In genomic region chr2:44086639-44087036, GRCh38 we compare ENCODE assay signal across 9 cellular contexts.
DNase-seq lines count a peak whose midpoint lies in the region; ATAC-seq, FAIRE-seq and TF ChIP-seq lines count a peak whose summit lies in the region.
"Had no signal": no experiment of that assay in that cellular context is flagged by ENCODE, and none has a peak within 500 bp of the region (broad histone marks: within the 10 kb centered on the region; RNA-seq: fewer than 3 reads in every experiment).

No MANE protein-coding gene starts in this region.

- peak overlapping the region; percentile 56 for H3K4me2 ChIP-seq in HCT116 (ENCODE audit: low read length)
- H3K4me2 ChIP-seq in K562 (ENCODE audit: insufficient read depth, low read length) = peak overlapping the region; percentile 82; the same call in 1 of the 2 replicates

- no peaks in the 10 kb centered on the region for H3K9me3 ChIP-seq in HCT116 (ENCODE audit: control insufficient read depth in 1 of 2, insufficient read depth in 1 of 2, low read depth in 1 of 2, low read length in 2 of 2)
- no peaks in the 10 kb centered on the region for H3K9me3 ChIP-seq in K562 (replicated peaks; ENCODE audit: control insufficient read depth, insufficient read depth, low read depth, low read length)
- H3K9me3 ChIP-seq in kidney (ENCODE audit: control insufficient read depth in 1 of 2, low read length in 2 of 2) = no peaks in the 10 kb centered on the region
- no peaks in the 10 kb centered on the region for H3K9me3 ChIP-seq in subcutaneous abdominal adipose tissue (ENCODE audit: control insufficient read depth in 5 of 5, low read length in 5 of 5)
- H3K9me3 ChIP-seq: pancreas had no signal

- no peaks in the 10 kb centered on the region for H3K9me2 ChIP-seq in HCT116 (ENCODE audit: insufficient read depth)

- ATAC-seq in HCT116 (no peak), K562 (no peak), GM18868 (IDR thresholded peaks at IDR 0.05; ENCODE audit: unreplicated experiment) (no peak), HG03045 (IDR thresholded peaks at IDR 0.05; ENCODE audit: unreplicated experiment) (no peak)

- CTCF ChIA-PET in HCT116 (lab: Charles Lee) (interaction anchor here (0.5 to 1.1 kb wide), 4 partner anchors 10 to 586 kb away, joined by 3 to 4 read pairs (median 3); no protein-coding TSS in a partner anchor), K562 (lab: Yijun Ruan, JAX; ENCODE audit: low intra/inter-chr PET ratio) (interaction anchor here (0.7 to 1.5 kb wide), 4 partner anchors 149 to 448 kb away, joined by 3 to 13 read pairs (median 4); no protein-coding TSS in a partner anchor)

- BruUV-seq in HCT116 (replicated peaks; lab: Mats Ljungman, UMichigan) (no TSS peak), K562 (replicated peaks; lab: Mats Ljungman, UMichigan) (no TSS peak)

- H3K27ac ChIP-seq in HCT116 (ENCODE audit: low read depth, low read length) (no peak overlapping the region), K562 (ENCODE audit: extremely low read depth, low read depth, low read length) (no peak overlapping the region), kidney (ENCODE audit: low read depth in 2 of 2, low read length in 2 of 2) (peak overlapping the region; percentile 68 to 76), subcutaneous abdominal adipose tissue (ENCODE audit: low read depth, low read length) (peak overlapping the region; percentile 91)

- no peak for FAIRE-seq in K562 (lab: Jason Lieb, UNC)
- FAIRE-seq in kidney (lab: Jason Lieb, UNC) = no peak
- FAIRE-seq: pancreas had no signal

- TF ChIP-seq EP300 in K562 (IDR thresholded peaks at IDR 0.05; ENCODE audit: low read length) = no peak

- no peaks in the 10 kb centered on the region for H3K9me1 ChIP-seq in K562 (ENCODE audit: control insufficient read depth, insufficient read depth, low read length)

- DNase-seq in HCT116 (ENCODE audit: low read depth, low spot score) (no peak), K562 (ENCODE audit: extremely low read depth in 1 of 4, low spot score in 3 of 4) (no peak), kidney (no peak), NCI-H146 treated with DMSO at 0.1 percent for 48 hours (lab: John Stamatoyannopoulos, UW; ENCODE audit: unreplicated experiment) (no peak)
- no peak for DNase-seq in stimulated activated naive CD4-positive, alpha-beta T cell (lab: John Stamatoyannopoulos, UW)

- H3K27me3 ChIP-seq in HCT116 (ENCODE audit: insufficient read depth, low read length) = no peaks in the 10 kb centered on the region
- peaks cover 10 to 19% of the 10 kb centered on the region in 2 experiments; a peak in 4 of 5 replicates for H3K27me3 ChIP-seq in K562 (ENCODE audit: control insufficient read depth in 2 of 2, insufficient read depth in 2 of 2, low read length in 2 of 2)
- no peaks in the 10 kb centered on the region for H3K27me3 ChIP-seq in subcutaneous abdominal adipose tissue (ENCODE audit: control insufficient read depth in 5 of 5, insufficient read depth in 4 of 5, low read length in 5 of 5)
- H3K27me3 ChIP-seq: pancreas had no signal

- peak overlapping the region; percentile 96 for H2AFZ ChIP-seq in HCT116 (ENCODE audit: low read depth, low read length, poor library complexity, severe bottlenecking)
- H2AFZ ChIP-seq in K562 (ENCODE audit: low read depth, low read length) = peak overlapping the region; percentile 81

- TF ChIP-seq RAD21 in HCT116 (IDR thresholded peaks at IDR 0.05; ENCODE audit: low read depth) (no peak), K562 (CRISPR knock-in tag; conservative IDR thresholded peaks at IDR 0.05 in 1 of 2, IDR thresholded peaks at IDR 0.05 in 1 of 2) (no peak)

- H3K79me2 ChIP-seq in HCT116 (ENCODE audit: insufficient read depth, low read length) (no peaks in the 10 kb centered on the region), K562 (ENCODE audit: control insufficient read depth, insufficient read depth, low read length) (no peaks in the 10 kb centered on the region)

- TF ChIP-seq CTCF in HCT116 (IDR thresholded peaks at IDR 0.05 in 2 of 3, conservative IDR thresholded peaks at IDR 0.05 in 1 of 3; ENCODE audit: borderline replicate concordance in 1 of 3, insufficient read depth in 1 of 3, low read depth in 2 of 3, low read length in 2 of 3) = no peak
- no peak for TF ChIP-seq CTCF in K562 (IDR thresholded peaks at IDR 0.05 in 2 of 3, conservative IDR thresholded peaks at IDR 0.05 in 1 of 3; ENCODE audit: insufficient read depth in 2 of 3, low read depth in 1 of 3, low read length in 3 of 3)
- no peak for TF ChIP-seq CTCF in kidney (IDR thresholded peaks at IDR 0.05; ENCODE audit: borderline replicate concordance, extremely low read depth, insufficient read depth)

- H4K20me1 ChIP-seq in HCT116 (ENCODE audit: insufficient read depth) (no peaks in the 10 kb centered on the region), K562 (replicated peaks; ENCODE audit: control insufficient read depth, insufficient read depth, low read length) (no peaks in the 10 kb centered on the region)

- H3K4me1 ChIP-seq in HCT116 (ENCODE audit: control insufficient read depth in 1 of 2, insufficient read depth in 2 of 2, low read length in 2 of 2) = peaks cover 7 to 21% of the 10 kb centered on the region in 2 experiments; a peak in 3 of 4 replicates
- peaks cover 3 to 5% of the 10 kb centered on the region in 2 experiments; a peak in 2 of 5 replicates for H3K4me1 ChIP-seq in K562 (replicated peaks in 1 of 2; ENCODE audit: control insufficient read depth in 2 of 2, insufficient read depth in 2 of 2, low read length in 2 of 2)
- H3K4me1 ChIP-seq in kidney (ENCODE audit: control insufficient read depth in 1 of 2, insufficient read depth in 1 of 2, low read depth in 1 of 2, low read length in 2 of 2) = peaks cover 9 to 19% of the 10 kb centered on the region in 2 donors
- peaks cover 4 to 45% (median 25%) of the 10 kb centered on the region in 5 donors for H3K4me1 ChIP-seq in subcutaneous abdominal adipose tissue (ENCODE audit: control insufficient read depth in 5 of 5, insufficient read depth in 5 of 5, low read length in 5 of 5)

- in situ Hi-C loops in K562 (cut with MboI) = no loop called here

- H3K36me3 ChIP-seq in HCT116 (ENCODE audit: control insufficient read depth in 1 of 2, insufficient read depth in 2 of 2, low read length in 2 of 2) = no peaks in the 10 kb centered on the region
- no peaks in the 10 kb centered on the region for H3K36me3 ChIP-seq in K562 (ENCODE audit: control insufficient read depth, insufficient read depth, low read length)
- H3K36me3 ChIP-seq in kidney (ENCODE audit: control insufficient read depth in 1 of 2, insufficient read depth in 2 of 2, low read length in 2 of 2) = no peaks in the 10 kb centered on the region
- H3K36me3 ChIP-seq in subcutaneous abdominal adipose tissue (ENCODE audit: control insufficient read depth in 5 of 5, insufficient read depth in 5 of 5, low read length in 5 of 5) = no peaks in the 10 kb centered on the region
- H3K36me3 ChIP-seq: pancreas had no signal

- H3K4me3 ChIP-seq in HCT116 (replicated peaks in 1 of 2; ENCODE audit: low read depth in 1 of 2, low read length in 2 of 2) = peak overlapping the region; percentile 27 to 31; a peak in 2 of 4 replicates
- no peak overlapping the region for H3K4me3 ChIP-seq in K562
- peak overlapping the region; percentile 37 to 62 for H3K4me3 ChIP-seq in kidney (ENCODE audit: low read length in 2 of 2)
- H3K4me3 ChIP-seq in subcutaneous abdominal adipose tissue (ENCODE audit: low read depth in 1 of 5, low read length in 5 of 5) = peak overlapping the region; percentile 43 to 73 (median 62)

- RAD21 ChIA-PET in HCT116 (lab: Charles Lee; ENCODE audit: low non-redundant PET in 1 of 2, low total read pairs in 2 of 2, uncharacterized antibody in 2 of 2, unreplicated experiment in 2 of 2) = no interaction called here

- intact Hi-C loops in HCT116 (cut with micrococcal nuclease) = loop anchor here (1.0 to 5.0 kb wide), 2 partner anchors 205 to 256 kb away; no protein-coding TSS in a partner anchor
- intact Hi-C loops in K562 (cut with micrococcal nuclease) = loop anchor here (1.0 to 5.0 kb wide), 3 partner anchors 42 to 205 kb away; no protein-coding TSS in a partner anchor
- intact Hi-C loops in kidney (cut with DNase I) = no loop called here

- H3K9ac ChIP-seq in HCT116 (ENCODE audit: low read length) (no peak overlapping the region), K562 (ENCODE audit: insufficient read depth in 1 of 2, low read depth in 2 of 2, low read length in 2 of 2) (peak overlapping the region in 1 of 2 experiments; percentile 85; a peak in 3 of 4 replicates), kidney (ENCODE audit: low read length in 2 of 2) (peak overlapping the region; percentile 29 to 34), subcutaneous abdominal adipose tissue (ENCODE audit: low read length in 5 of 5) (peak overlapping the region in 4 of 5 donors; percentile 48 to 78 (median 74))

- TF ChIP-seq POLR2A in HCT116 (IDR thresholded peaks at IDR 0.05; ENCODE audit: borderline replicate concordance, extremely low read depth, insufficient read depth, insufficient read length) (no peak), K562 (conservative IDR thresholded peaks at IDR 0.05) (no peak)

- WGBS in K562 (ENCODE audit: insufficient coverage, low coverage, missing lambda C conversion rate) = 61% methylated on average over 11 of the region's 12 CpGs

- POLR2A ChIA-PET in HCT116 (lab: Charles Lee) = no interaction called here
- POLR2A ChIA-PET in K562 (lab: Yijun Ruan, JAX) = interaction anchor here (0.6 kb wide), 1 partner anchor 84 kb away, joined by 3 read pairs; no protein-coding TSS in a partner anchor

TF ChIP-seq in K562, 482 proteins besides CTCF, POLR2A, EP300 and RAD21:
- TF ChIP-seq ILF3 (IDR thresholded peaks at IDR 0.05; ENCODE audit: borderline replicate concordance) (no peak), EZH2 (IDR thresholded peaks at IDR 0.05; ENCODE audit: borderline replicate concordance, low read depth, low read length) (no peak), HNRNPH1 (optimal IDR thresholded peaks at IDR 0.05; ENCODE audit: low read depth, low read length) (no peak), ZNF224 (CRISPR knock-in tag; IDR thresholded peaks at IDR 0.05) (no peak), KLF6 (CRISPR knock-in tag; IDR thresholded peaks at IDR 0.05; ENCODE audit: borderline replicate concordance) (no peak)

Comparison
In these comparisons a context has a peak if more than half of its experiments do, and no peak if none do; other contexts are left out.
1. H3K27ac ChIP-seq: peak in kidney (2 of 2) and subcutaneous abdominal adipose tissue (single experiment); none in HCT116 (single experiment) and K562 (single experiment).